Comparison of ENCODE assay signal across 18 cellular contexts in the genomic region with DNA sequence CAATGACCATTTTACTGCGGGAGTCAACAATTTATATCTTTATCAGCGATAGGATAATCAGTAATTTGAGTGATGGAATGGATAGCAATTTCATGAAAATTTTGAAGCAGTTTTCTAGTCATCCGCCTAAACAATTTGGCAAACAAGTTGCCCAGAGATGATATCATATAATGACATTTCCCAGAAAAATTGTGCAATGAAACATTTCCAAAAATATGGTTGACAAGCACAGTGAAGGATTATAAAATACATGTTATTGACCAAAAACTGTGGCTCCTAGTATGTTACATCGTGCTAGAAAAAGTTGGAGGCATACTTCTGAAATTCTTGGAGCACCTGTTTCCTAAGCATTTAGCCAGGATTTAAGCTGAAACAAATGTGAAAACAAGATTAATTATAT.
DNase-seq lines count a peak whose midpoint lies in the region; ATAC-seq and TF ChIP-seq lines count a peak whose summit lies in the region.
"Had no signal": no experiment of that assay in that cellular context is flagged by ENCODE, and none has a peak within 500 bp of the region (broad histone marks: within the 10 kb centered on the region; RNA-seq: fewer than 3 reads in every experiment).

No MANE protein-coding gene starts in this region.

- H3K27me3 Mint-ChIP-seq in natural killer cell treated with Interleukin-12 subunit alpha and Interleukin-12 subunit beta and Interleukin-15 and Interleukin-18, amount 100 ng/mL, for 72 hours: no peaks in the 10 kb centered on the region

- no peak overlapping the region for H3K4me3 ChIP-seq in right atrium auricular region
- H3K4me3 ChIP-seq in adipocyte (ENCODE audit: low read length): no peak overlapping the region
- no peak overlapping the region for H3K4me3 ChIP-seq in stomach
- H3K4me3 ChIP-seq: K562 had no signal

- H3K9me3 Mint-ChIP-seq in natural killer cell treated with Interleukin-12 subunit alpha and Interleukin-12 subunit beta and Interleukin-15 and Interleukin-18, amount 100 ng/mL, for 72 hours: no peaks in the 10 kb centered on the region
- H3K9me3 Mint-ChIP-seq: CD14-positive monocyte had no signal

- H3K4me3 Mint-ChIP-seq in natural killer cell treated with Interleukin-12 subunit alpha and Interleukin-12 subunit beta and Interleukin-15 and Interleukin-18, amount 100 ng/mL, for 72 hours: no peak overlapping the region
- H3K4me3 Mint-ChIP-seq: CD14-positive monocyte had no signal

- no peak overlapping the region for H3K9ac ChIP-seq in adipocyte (ENCODE audit: low read length)

- intact Hi-C loops in left ventricle myocardium superior (cut with micrococcal nuclease): no loop called here
- intact Hi-C loops in stomach (cut with DNase I; ENCODE audit: low total_unique reads): no loop called here

- H3K27ac ChIP-seq in right atrium auricular region (no peak overlapping the region), stomach (no peak overlapping the region)

- TF ChIP-seq CTCF in right atrium auricular region (IDR thresholded peaks at IDR 0.05) (no peak), stomach (IDR thresholded peaks at IDR 0.05) (no peak)

- H3K9me3 ChIP-seq in right atrium auricular region (no peaks in the 10 kb centered on the region), adipocyte (ENCODE audit: control insufficient read depth, low read length) (no peaks in the 10 kb centered on the region), stomach (no peaks in the 10 kb centered on the region)

- peak overlapping the region in 1 of 2 donors; percentile 12 for H3K27ac Mint-ChIP-seq in natural killer cell treated with Interleukin-12 subunit alpha and Interleukin-12 subunit beta and Interleukin-15 and Interleukin-18, amount 100 ng/mL, for 72 hours

- H3K4me1 ChIP-seq in right atrium auricular region: peaks cover 4 to 16% of the 10 kb centered on the region in 2 donors
- peaks cover 45% of the 10 kb centered on the region for H3K4me1 ChIP-seq in adipocyte (ENCODE audit: control insufficient read depth, insufficient read depth, low read length)
- peaks cover 0 to 21% (median 16%) of the 10 kb centered on the region in 4 donors for H3K4me1 ChIP-seq in stomach

- H3K36me3 ChIP-seq in right atrium auricular region (peaks cover 45% of the 10 kb centered on the region), adipocyte (ENCODE audit: control insufficient read depth, insufficient read depth, low read length, severe bottlenecking) (peaks cover 82% of the 10 kb centered on the region), stomach (peaks cover 11 to 56% (median 46%) of the 10 kb centered on the region in 4 donors)

- ATAC-seq in left ventricle myocardium superior: peak; percentile 25
- no peak for ATAC-seq in natural killer cell treated with Interleukin-12 subunit alpha and Interleukin-12 subunit beta and Interleukin-15 and Interleukin-18, amount 100 ng/mL, for 72 hours
- ATAC-seq: K562 had no signal

- no peaks in the 10 kb centered on the region for H3K27me3 ChIP-seq in right atrium auricular region
- no peaks in the 10 kb centered on the region for H3K27me3 ChIP-seq in adipocyte (replicated peaks; ENCODE audit: control insufficient read depth, insufficient read depth, low read length)
- no peaks in the 10 kb centered on the region for H3K27me3 ChIP-seq in stomach

- no peak for DNase-seq in left ventricle myocardium superior
- DNase-seq in right atrium auricular region (ENCODE audit: low spot score): no peak
- peak; percentile 60 for DNase-seq in adipocyte (ENCODE audit: low read depth)
- DNase-seq in fibroblast of peridontal ligament (ENCODE audit: extremely low read depth): peak; percentile 61
- peak; percentile 50 for DNase-seq in stromal cell of bone marrow (ENCODE audit: low read depth)
- no peak for DNase-seq in natural killer cell treated with Interleukin-12 subunit alpha and Interleukin-12 subunit beta and Interleukin-15 and Interleukin-18, amount 100 ng/mL, for 72 hours (ENCODE audit: low spot score)
- DNase-seq in mucosa of gallbladder (ENCODE audit: low spot score): no peak
- no peak for DNase-seq in stomach
- DNase-seq: ACHN, DMS79, NCI-H1105, NCI-H1694, NCI-H2081 treated with DMSO at 0.1 percent for 48 hours, NCI-H510A, NCI-H748 treated with DMSO at 0.1 percent for 48 hours, RPMI8226 had no signal

- no peak for TF ChIP-seq EP300 in stomach (IDR thresholded peaks at IDR 0.05)

- WGBS in stomach, 5 donors: 86 to 94% (median 89%) methylated on average over 4 of the region's 4 CpGs

- TF ChIP-seq POLR2A in stomach (IDR thresholded peaks at IDR 0.05): no peak

- peaks cover 20% of the 10 kb centered on the region for H3K36me3 Mint-ChIP-seq in natural killer cell treated with Interleukin-12 subunit alpha and Interleukin-12 subunit beta and Interleukin-15 and Interleukin-18, amount 100 ng/mL, for 72 hours

- peaks cover 5 to 26% of the 10 kb centered on the region in 2 donors for H3K4me1 Mint-ChIP-seq in natural killer cell treated with Interleukin-12 subunit alpha and Interleukin-12 subunit beta and Interleukin-15 and Interleukin-18, amount 100 ng/mL, for 72 hours (ENCODE audit: low read depth in 2 of 2)
- H3K4me1 Mint-ChIP-seq: CD14-positive monocyte had no signal

Comparison
In these comparisons a context has a peak if more than half of its experiments do, and no peak if none do; other contexts are left out.
1. DNase-seq: peak in adipocyte (single experiment), fibroblast of peridontal ligament (single experiment) and stromal cell of bone marrow (single experiment); none in left ventricle myocardium superior (single experiment), right atrium auricular region (single experiment), natural killer cell treated with Interleukin-12 subunit alpha and Interleukin-12 subunit beta and Interleukin-15 and Interleukin-18, amount 100 ng/mL, for 72 hours (single experiment), mucosa of gallbladder (single experiment) and stomach (single experiment).